Comparison of ENCODE assay signal across 17 cellular contexts in the genomic region with DNA sequence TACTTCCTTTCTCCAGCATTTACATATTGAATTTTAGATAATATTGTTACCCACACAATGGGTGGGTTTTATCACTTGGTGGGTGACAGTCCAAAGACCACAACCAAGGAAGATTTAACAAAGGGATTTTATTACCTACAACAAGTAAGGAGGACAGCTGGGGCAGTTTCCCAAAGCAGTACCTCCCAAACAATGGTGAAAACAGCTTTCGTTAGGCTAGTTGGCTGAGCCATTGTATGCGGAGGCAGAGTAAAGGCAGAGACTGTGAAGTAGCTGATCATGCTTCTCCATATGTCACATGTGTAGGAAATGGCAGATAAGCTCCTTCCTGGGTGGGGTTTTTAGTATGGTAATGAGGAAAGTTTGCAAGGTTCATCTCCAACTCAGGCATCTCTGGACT.
A peak's percentile ranks its signal among the peaks of the same experiment; 100 is the strongest.
DNase-seq lines count a peak whose midpoint lies in the region; TF ChIP-seq lines count a peak whose summit lies in the region.
"Had no signal": no experiment of that assay in that cellular context is flagged by ENCODE, and none has a peak within 500 bp of the region (broad histone marks: within the 10 kb centered on the region; RNA-seq: fewer than 3 reads in every experiment).

No MANE protein-coding gene starts in this region.

- no peak for TF ChIP-seq POLR2A in erythroblast (IDR thresholded peaks at IDR 0.05; ENCODE audit: low read length)

- DNase-seq in NCI-H146 (lab: John Stamatoyannopoulos, UW): peak; percentile 78
- peak; percentile 67 for DNase-seq in endodermal cell
- peak; percentile 10 for DNase-seq in neural progenitor cell (ENCODE audit: low spot score)
- no peak for DNase-seq in CD1c-positive myeloid dendritic cell (ENCODE audit: extremely low spot score)
- no peak for DNase-seq in dorsolateral prefrontal cortex
- DNase-seq in erythroblast (lab: John Stamatoyannopoulos, UW): no peak
- DNase-seq: C1 segment of cervical spinal cord; CD4-positive, CD25-positive, alpha-beta regulatory T cell; CD8-positive, alpha-beta memory T cell; DMS 273 treated with DMSO at 0.1 percent for 48 hours; DMS79; EL; GDM1; GM23248; HFFc6 had no signal

- H4K20me1 ChIP-seq in neural progenitor cell (ENCODE audit: low read depth): no peaks in the 10 kb centered on the region

- H3K36me3 Mint-ChIP-seq in endodermal cell (ENCODE audit: low read depth): no peaks in the 10 kb centered on the region
- H3K36me3 Mint-ChIP-seq in neural progenitor cell: no peaks in the 10 kb centered on the region
- H3K36me3 Mint-ChIP-seq: CD4-positive, CD25-positive, alpha-beta regulatory T cell; CD8-positive, alpha-beta memory T cell had no signal

- H3K9me3 ChIP-seq in endodermal cell (ENCODE audit: control insufficient read depth, low read length) (peaks cover 22% of the 10 kb centered on the region), neural progenitor cell (ENCODE audit: low read depth) (no peaks in the 10 kb centered on the region)
- H3K9me3 ChIP-seq: HAP-1 had no signal

- H2AFZ ChIP-seq in neural progenitor cell (replicated peaks): peak overlapping the region; percentile 19
- H2AFZ ChIP-seq: GM23248 had no signal

- no peaks in the 10 kb centered on the region for H3K27me3 ChIP-seq in endodermal cell (ENCODE audit: control insufficient read depth, insufficient read depth, low read length, poor library complexity, severe bottlenecking)
- H3K27me3 ChIP-seq in neural progenitor cell: no peaks in the 10 kb centered on the region
- H3K27me3 ChIP-seq in dorsolateral prefrontal cortex: no peaks in the 10 kb centered on the region

- H3K27me3 Mint-ChIP-seq in endodermal cell (ENCODE audit: insufficient read depth) (no peaks in the 10 kb centered on the region), neural progenitor cell (ENCODE audit: insufficient read depth, low read depth) (peaks cover 6% of the 10 kb centered on the region)

- no peaks in the 10 kb centered on the region for H3K36me3 ChIP-seq in endodermal cell (ENCODE audit: control insufficient read depth, insufficient read depth, low read length)
- H3K36me3 ChIP-seq in neural progenitor cell: no peaks in the 10 kb centered on the region
- H3K36me3 ChIP-seq: HAP-1 had no signal

- H3F3A ChIP-seq in neural progenitor cell (ENCODE audit: low read depth): no peaks in the 10 kb centered on the region

- H3K9me3 Mint-ChIP-seq in endodermal cell: peaks cover 31% of the 10 kb centered on the region
- no peaks in the 10 kb centered on the region for H3K9me3 Mint-ChIP-seq in neural progenitor cell

- no peaks in the 10 kb centered on the region for H3K4me1 ChIP-seq in endodermal cell (ENCODE audit: control insufficient read depth, insufficient read depth, low read length)
- H3K4me1 ChIP-seq in neural progenitor cell: no peaks in the 10 kb centered on the region
- H3K4me1 ChIP-seq: HAP-1 had no signal

- H3K4me2 ChIP-seq in neural progenitor cell: no peak overlapping the region

- H3K9ac ChIP-seq in endodermal cell (ENCODE audit: extremely low read depth, low read length, poor library complexity, severe bottlenecking): no peak overlapping the region
- no peak overlapping the region for H3K9ac ChIP-seq in neural progenitor cell
- H3K9ac ChIP-seq: GM23248 had no signal

- WGBS in endodermal cell (ENCODE audit: insufficient coverage in 1 of 2, insufficient read length in 1 of 2), 2 experiments: 61 to 80% methylated on average over 2 of the region's 2 CpGs

- no peak overlapping the region for H3K27ac Mint-ChIP-seq in endodermal cell
- H3K27ac Mint-ChIP-seq in neural progenitor cell: no peak overlapping the region
- H3K27ac Mint-ChIP-seq: CD4-positive, CD25-positive, alpha-beta regulatory T cell; CD8-positive, alpha-beta memory T cell; HFFc6 had no signal

- no peaks in the 10 kb centered on the region for H3K79me2 ChIP-seq in neural progenitor cell (ENCODE audit: low read depth)

- H3K4me3 Mint-ChIP-seq in endodermal cell (no peak overlapping the region), neural progenitor cell (no peak overlapping the region)
- H3K4me3 Mint-ChIP-seq: CD4-positive, CD25-positive, alpha-beta regulatory T cell; CD8-positive, alpha-beta memory T cell; HFFc6 had no signal

- H3K27ac ChIP-seq in endodermal cell (ENCODE audit: low read depth, low read length) (no peak overlapping the region), neural progenitor cell (no peak overlapping the region), dorsolateral prefrontal cortex (no peak overlapping the region)
- H3K27ac ChIP-seq: GM23248 had no signal

- H3K4me1 Mint-ChIP-seq in endodermal cell (peaks cover 4% of the 10 kb centered on the region), neural progenitor cell (no peaks in the 10 kb centered on the region)
- H3K4me1 Mint-ChIP-seq: CD4-positive, CD25-positive, alpha-beta regulatory T cell; CD8-positive, alpha-beta memory T cell had no signal

- no peak for TF ChIP-seq CTCF in endodermal cell (conservative IDR thresholded peaks at IDR 0.05)
- TF ChIP-seq CTCF in neural progenitor cell (IDR thresholded peaks at IDR 0.05): no peak
- TF ChIP-seq CTCF in dorsolateral prefrontal cortex (IDR thresholded peaks at IDR 0.05 in 54 of 56, conservative IDR thresholded peaks at IDR 0.05 in 2 of 56; ENCODE audit: low read depth in 1 of 56, partially characterized antibody in 56 of 56): no peak

- H3K4me3 ChIP-seq in endodermal cell (ENCODE audit: low read length) (no peak overlapping the region), neural progenitor cell (no peak overlapping the region), dorsolateral prefrontal cortex (no peak overlapping the region)
- H3K4me3 ChIP-seq: GM12878, GM23248, HAP-1 had no signal

- intact Hi-C loops in dorsolateral prefrontal cortex (cut with DNase I): no loop called here

Comparison
In these comparisons a context has a peak if more than half of its experiments do, and no peak if none do; other contexts are left out.
1. DNase-seq: peak in NCI-H146 (single experiment), endodermal cell (single experiment) and neural progenitor cell (single experiment); none in CD1c-positive myeloid dendritic cell (single experiment), dorsolateral prefrontal cortex (0 of 10) and erythroblast (0 of 2).